Comparison of ENCODE assay signal across 13 cellular contexts in the genomic region with DNA sequence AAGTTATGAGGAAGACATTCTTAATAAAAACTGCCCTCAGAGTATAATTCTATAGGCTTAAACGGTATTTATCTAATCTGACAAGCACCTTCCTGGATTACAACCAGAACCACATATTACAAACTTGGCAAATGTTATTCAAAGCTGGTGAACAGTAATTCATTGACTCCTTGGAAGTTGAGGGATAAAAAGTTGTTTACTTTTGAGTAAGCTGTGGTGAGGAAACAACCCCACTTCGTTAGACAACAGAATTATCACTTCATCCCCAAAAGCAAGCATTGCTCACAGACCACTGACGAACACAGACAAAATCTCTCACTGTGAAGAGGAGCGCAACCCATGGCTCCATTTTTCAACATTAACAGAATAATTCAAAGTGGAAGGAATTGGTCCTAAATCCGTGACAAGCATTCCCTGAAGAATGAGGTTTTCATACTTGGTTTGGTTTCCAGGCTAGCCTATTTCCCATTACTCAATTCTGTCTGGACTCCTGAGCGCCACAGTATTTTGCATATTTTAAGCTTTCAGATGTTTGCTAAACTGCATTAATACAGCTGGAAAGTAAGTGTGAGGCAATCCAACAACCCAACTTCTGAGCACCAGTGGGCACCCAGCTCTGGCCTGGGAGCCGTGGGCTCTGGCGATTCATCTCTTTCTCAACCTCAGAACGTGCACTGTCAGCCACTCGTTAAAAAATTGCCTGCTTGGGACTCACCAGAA. TPM values are rescaled to one million over a fixed set of nuclear protein-coding genes. Genes with fewer than 3 reads are reported as not detected.
DNase-seq lines count a peak whose midpoint lies in the region; ATAC-seq and TF ChIP-seq lines count a peak whose summit lies in the region.
"Had no signal": no experiment of that assay in that cellular context is flagged by ENCODE, and none has a peak within 500 bp of the region (broad histone marks: within the 10 kb centered on the region; RNA-seq: fewer than 3 reads in every experiment).

No MANE protein-coding gene starts in this region.

- peaks cover 23% of the 10 kb centered on the region for H3K36me3 Mint-ChIP-seq in activated T-cell treated with anti-CD3 and anti-CD28 coated beads, Interleukin-2, amount 50 U/mL, for 24 hours (ENCODE audit: low read depth)
- peaks cover 10% of the 10 kb centered on the region for H3K36me3 Mint-ChIP-seq in stimulated activated effector memory CD8-positive, alpha-beta T cell treated with anti-CD3 and anti-CD28 coated beads, Interleukin-12 subunit alpha, Interleukin-12 subunit beta, amount 100 ng/mL, for 72 hours

- H2AK5ac ChIP-seq in trophoblast cell (ENCODE audit: low read length): no peak overlapping the region

- H4K91ac ChIP-seq in trophoblast cell (ENCODE audit: low read depth, low read length): no peak overlapping the region

- no peak overlapping the region for H3K14ac ChIP-seq in trophoblast cell (ENCODE audit: low read length)

- H3K27me3 ChIP-seq in OCI-LY3 (ENCODE audit: low read depth, low read length) (no peaks in the 10 kb centered on the region), trophoblast cell (ENCODE audit: insufficient read depth, low read length) (no peaks in the 10 kb centered on the region), gastrocnemius medialis (no peaks in the 10 kb centered on the region)

- peak overlapping the region; percentile 67 for H3K4me3 Mint-ChIP-seq in activated T-cell treated with anti-CD3 and anti-CD28 coated beads, Interleukin-2, amount 50 U/mL, for 24 hours
- H3K4me3 Mint-ChIP-seq in stimulated activated effector memory CD8-positive, alpha-beta T cell treated with anti-CD3 and anti-CD28 coated beads, Interleukin-12 subunit alpha, Interleukin-12 subunit beta, amount 100 ng/mL, for 72 hours: peak overlapping the region; percentile 46

- DNase-seq in activated T-cell treated with anti-CD3 and anti-CD28 coated beads, Interleukin-2, amount 50 U/mL, for 24 hours: no peak
- no peak for DNase-seq in activated T-cell treated with anti-CD3 and anti-CD28 coated beads, Interleukin-2, amount 50 U/mL, for 1 hour
- DNase-seq in choroid plexus epithelial cell (ENCODE audit: low read depth) (peak; percentile 51), NCI-H446 treated with DMSO at 0.1 percent for 48 hours (lab: John Stamatoyannopoulos, UW) (no peak), trophoblast cell (no peak), gastrocnemius medialis (no peak)
- DNase-seq in stimulated activated effector memory CD8-positive, alpha-beta T cell treated with anti-CD3 and anti-CD28 coated beads, Interleukin-12 subunit alpha, Interleukin-12 subunit beta, amount 100 ng/mL, for 72 hours (ENCODE audit: low spot score in 2 of 2): no peak
- DNase-seq: activated effector memory CD4-positive, alpha-beta T cell treated with Interleukin-2 at 50 U/mL for 16 hours; NCI-H1436; NCI-H774; right cardiac atrium had no signal

- H3K27ac ChIP-seq in OCI-LY3 (ENCODE audit: low read length) (peak overlapping the region; percentile 92), trophoblast cell (ENCODE audit: low read depth, low read length) (no peak overlapping the region), gastrocnemius medialis (no peak overlapping the region)
- H3K27ac ChIP-seq: VCaP had no signal

- H3K4me2 ChIP-seq in OCI-LY3 (ENCODE audit: low read length): peak overlapping the region; percentile 90
- H3K4me2 ChIP-seq in trophoblast cell (ENCODE audit: low read length): no peak overlapping the region

- no peak overlapping the region for H4K12ac ChIP-seq in trophoblast cell (ENCODE audit: low read depth, low read length)

- no peak overlapping the region for H3K4ac ChIP-seq in trophoblast cell (ENCODE audit: low read depth, low read length)

- ATAC-seq in stimulated activated effector memory CD8-positive, alpha-beta T cell treated with anti-CD3 and anti-CD28 coated beads, Interleukin-12 subunit alpha, Interleukin-12 subunit beta, amount 100 ng/mL, for 72 hours: no peak
- ATAC-seq in gastrocnemius medialis: no peak
- ATAC-seq: right cardiac atrium had no signal

- H3K27ac Mint-ChIP-seq in activated T-cell treated with anti-CD3 and anti-CD28 coated beads, Interleukin-2, amount 50 U/mL, for 24 hours: peak overlapping the region; percentile 96
- peak overlapping the region; percentile 81 for H3K27ac Mint-ChIP-seq in stimulated activated effector memory CD8-positive, alpha-beta T cell treated with anti-CD3 and anti-CD28 coated beads, Interleukin-12 subunit alpha, Interleukin-12 subunit beta, amount 100 ng/mL, for 72 hours

- H2BK5ac ChIP-seq in trophoblast cell (ENCODE audit: low read depth, low read length, poor library complexity): no peak overlapping the region

- peaks cover 10% of the 10 kb centered on the region for H3K9me3 ChIP-seq in OCI-LY3 (ENCODE audit: insufficient read depth, low read length)
- H3K9me3 ChIP-seq in trophoblast cell (ENCODE audit: insufficient read depth, low read depth, low read length): peaks cover 2% of the 10 kb centered on the region
- no peaks in the 10 kb centered on the region for H3K9me3 ChIP-seq in gastrocnemius medialis

- intact Hi-C loops in gastrocnemius medialis (cut with DNase I; ENCODE audit: low total_unique reads): no loop called here

- no peaks in the 10 kb centered on the region for H3K9me3 Mint-ChIP-seq in activated T-cell treated with anti-CD3 and anti-CD28 coated beads, Interleukin-2, amount 50 U/mL, for 24 hours
- H3K9me3 Mint-ChIP-seq in stimulated activated effector memory CD8-positive, alpha-beta T cell treated with anti-CD3 and anti-CD28 coated beads, Interleukin-12 subunit alpha, Interleukin-12 subunit beta, amount 100 ng/mL, for 72 hours: no peaks in the 10 kb centered on the region

- H4K20me1 ChIP-seq in OCI-LY3 (ENCODE audit: insufficient read depth, low read length): no peaks in the 10 kb centered on the region

- H3K27me3 Mint-ChIP-seq in activated T-cell treated with anti-CD3 and anti-CD28 coated beads, Interleukin-2, amount 50 U/mL, for 24 hours: no peaks in the 10 kb centered on the region

- peaks cover 74% of the 10 kb centered on the region for H3K4me1 Mint-ChIP-seq in activated T-cell treated with anti-CD3 and anti-CD28 coated beads, Interleukin-2, amount 50 U/mL, for 24 hours (ENCODE audit: low read depth)
- peaks cover 61% of the 10 kb centered on the region for H3K4me1 Mint-ChIP-seq in stimulated activated effector memory CD8-positive, alpha-beta T cell treated with anti-CD3 and anti-CD28 coated beads, Interleukin-12 subunit alpha, Interleukin-12 subunit beta, amount 100 ng/mL, for 72 hours

- peak overlapping the region; percentile 69 for H3K9ac ChIP-seq in OCI-LY3 (ENCODE audit: low read length)
- no peak overlapping the region for H3K9ac ChIP-seq in trophoblast cell (ENCODE audit: low read length)

- no peak for TF ChIP-seq POLR2A in gastrocnemius medialis (IDR thresholded peaks at IDR 0.05)

- TF ChIP-seq CTCF in OCI-LY3 (IDR thresholded peaks at IDR 0.05; ENCODE audit: low read depth, low read length) (no peak), choroid plexus epithelial cell (conservative IDR thresholded peaks at IDR 0.05; ENCODE audit: low read depth, low read length) (no peak), gastrocnemius medialis (IDR thresholded peaks at IDR 0.05 in 4 of 5, conservative IDR thresholded peaks at IDR 0.05 in 1 of 5) (no peak)

- H2AFZ ChIP-seq in OCI-LY3 (ENCODE audit: low read depth, low read length): no peak overlapping the region
- H2AFZ ChIP-seq in trophoblast cell (ENCODE audit: insufficient read depth, low read length, poor library complexity): no peak overlapping the region

- no peak overlapping the region for H4K8ac ChIP-seq in trophoblast cell (ENCODE audit: low read depth, low read length)

- in situ Hi-C loops in gastrocnemius medialis (cut with MboI; ENCODE audit: low sequenced_read_pairs in 4 of 4): no loop called here

- no peak overlapping the region for H2BK12ac ChIP-seq in trophoblast cell (ENCODE audit: low read length)

- no CpG with 5 or more reads among the region's 10 CpGs for WGBS in trophoblast cell (ENCODE audit: extremely low coverage, insufficient coverage, insufficient read length)

- H3K4me1 ChIP-seq in OCI-LY3 (ENCODE audit: low read length): peaks cover 60% of the 10 kb centered on the region
- no peaks in the 10 kb centered on the region for H3K4me1 ChIP-seq in trophoblast cell (ENCODE audit: control insufficient read depth in 1 of 2, insufficient read depth in 2 of 2, low read length in 2 of 2)
- H3K4me1 ChIP-seq in gastrocnemius medialis: peaks cover 51 to 52% of the 10 kb centered on the region in 2 donors

- no peaks in the 10 kb centered on the region for H3K79me1 ChIP-seq in trophoblast cell (ENCODE audit: low read length)

- no peak overlapping the region for H3K23ac ChIP-seq in trophoblast cell (ENCODE audit: low read length)

- H3K79me2 ChIP-seq in OCI-LY3 (ENCODE audit: low read length): peaks cover 80% of the 10 kb centered on the region
- H3K79me2 ChIP-seq in trophoblast cell (ENCODE audit: control insufficient read depth, insufficient read depth, low read length, poor library complexity): no peaks in the 10 kb centered on the region

- H2BK120ac ChIP-seq in trophoblast cell (ENCODE audit: insufficient read depth, low read length, poor library complexity): no peak overlapping the region

- H3K36me3 ChIP-seq in OCI-LY3 (replicated peaks; ENCODE audit: low read depth, low read length): peaks cover 22% of the 10 kb centered on the region
- H3K36me3 ChIP-seq in trophoblast cell (ENCODE audit: control insufficient read depth in 1 of 2, insufficient read depth in 2 of 2, low read length in 2 of 2): no peaks in the 10 kb centered on the region
- H3K36me3 ChIP-seq in gastrocnemius medialis: no peaks in the 10 kb centered on the region

- H3K4me3 ChIP-seq in OCI-LY3 (ENCODE audit: low read length) (peak overlapping the region; percentile 73), choroid plexus epithelial cell (ENCODE audit: low read depth, low read length) (no peak overlapping the region), trophoblast cell (ENCODE audit: low read depth, low read length) (no peak overlapping the region), gastrocnemius medialis (no peak overlapping the region)

- no peak overlapping the region for H3K18ac ChIP-seq in trophoblast cell (ENCODE audit: low read length)

RNA-seq across cellular contexts. Expression of gene LRIG1, which starts 32.6 kb away (rescaled TPM):
- 0.33 and 0.42 TPM in 2 replicates for polyA plus RNA-seq in trophoblast cell (2013)
- 100 to 1,000 TPM in 1 of 4 donors, 10 to 100 TPM in 3; 45.3 to 103 (median 58.6) TPM for total RNA-seq in gastrocnemius medialis
